ENCODE assay signal across 9 cellular contexts in genomic region chr1:26853156-26853555, GRCh38. TPM values are rescaled to one million over a fixed set of nuclear protein-coding genes. Genes with fewer than 3 reads are reported as not detected.
A peak's percentile ranks its signal among the peaks of the same experiment; 100 is the strongest.
DNase-seq lines count a peak whose midpoint lies in the region; ATAC-seq and TF ChIP-seq lines count a peak whose summit lies in the region.
"Had no signal": no experiment of that assay in that cellular context is flagged by ENCODE, and none has a peak within 500 bp of the region (broad histone marks: within the 10 kb centered on the region; RNA-seq: fewer than 3 reads in every experiment).

No MANE protein-coding gene starts in this region.

- peak; percentile 86 to 93 for TF ChIP-seq RAD21 in liver (IDR thresholded peaks at IDR 0.05)

- no peak for ATAC-seq in GM21786 (IDR thresholded peaks at IDR 0.05; ENCODE audit: unreplicated experiment)

- no peaks in the 10 kb centered on the region for H3K9me3 ChIP-seq in liver (ENCODE audit: control insufficient read depth in 4 of 4, low read length in 3 of 4)

- H3K27ac ChIP-seq in liver (ENCODE audit: low read depth in 1 of 2, low read length in 2 of 2), result no peak overlapping the region

- H3K27me3 ChIP-seq in liver (ENCODE audit: control insufficient read depth in 4 of 4, insufficient read depth in 4 of 4, low read length in 3 of 4), result no peaks in the 10 kb centered on the region

- peaks cover 4 to 63% (median 41%) of the 10 kb centered on the region in 4 donors for H3K36me3 ChIP-seq in liver (ENCODE audit: control insufficient read depth in 4 of 4, insufficient read depth in 3 of 4, low read depth in 1 of 4, low read length in 3 of 4)

- TF ChIP-seq CTCF in GM13977 (IDR thresholded peaks at IDR 0.05; ENCODE audit: extremely low read depth, insufficient read depth, missing control alignments), result peak; percentile 81
- TF ChIP-seq CTCF in liver (IDR thresholded peaks at IDR 0.05; ENCODE audit: low read depth, low read length, missing input control), result peak; percentile 79

- 18% methylated on average over 3 of the region's 3 CpGs for WGBS in liver

- DNase-seq in ACHN, result peak; percentile 82
- DNase-seq in GM13977 (ENCODE audit: low spot score), result peak; percentile 84
- DNase-seq in NCI-H2227 treated with DMSO at 0.1 percent for 48 hours (lab: John Stamatoyannopoulos, UW), result peak; percentile 25
- peak; percentile 73 to 74 for DNase-seq in activated CD4-positive, alpha-beta T cell treated with anti-CD3 and anti-CD28 coated beads for 24 hours (ENCODE audit: low read depth in 2 of 2)
- peak; percentile 56 for DNase-seq in cerebellum (ENCODE audit: low spot score)
- peak; percentile 60 to 71 (median 70) for DNase-seq in stimulated activated CD4-positive, alpha-beta T cell treated with anti-CD3 and anti-CD28 coated beads, TNF-alpha, amount 100 ng/mL, for 1 hour (ENCODE audit: low read depth in 3 of 3, low spot score in 1 of 3)

- H3K9ac ChIP-seq in liver (ENCODE audit: low read depth in 1 of 2, low read length in 2 of 2), result no peak overlapping the region

- H3K4me1 ChIP-seq in liver (ENCODE audit: control insufficient read depth in 4 of 4, insufficient read depth in 4 of 4, low read length in 3 of 4), result peaks cover 0 to 12% (median 8%) of the 10 kb centered on the region in 4 donors

- in situ Hi-C loops in ACHN (cut with HindIII; ENCODE audit: low pct_ligation_motif_present, low pct_unique_long_range_greater_than_20kb, low sequenced_read_pairs), result no loop called here
- in situ Hi-C loops in GM13977 (cut with MboI; ENCODE audit: low pct_unique_long_range_greater_than_20kb, low sequenced_read_pairs, unreplicated experiment), result no loop called here

- H3K4me3 ChIP-seq in liver (ENCODE audit: low read depth in 1 of 3, low read length in 3 of 3), result no peak overlapping the region

TF ChIP-seq in liver, 16 proteins besides CTCF, POLR2A, EP300 and RAD21:
- no peak for TF ChIP-seq GABPA (IDR thresholded peaks at IDR 0.05 in 1 of 2, conservative IDR thresholded peaks at IDR 0.05 in 1 of 2)
- no peak for TF ChIP-seq HNF4G (IDR thresholded peaks at IDR 0.05)
- TF ChIP-seq, protein P1, sequence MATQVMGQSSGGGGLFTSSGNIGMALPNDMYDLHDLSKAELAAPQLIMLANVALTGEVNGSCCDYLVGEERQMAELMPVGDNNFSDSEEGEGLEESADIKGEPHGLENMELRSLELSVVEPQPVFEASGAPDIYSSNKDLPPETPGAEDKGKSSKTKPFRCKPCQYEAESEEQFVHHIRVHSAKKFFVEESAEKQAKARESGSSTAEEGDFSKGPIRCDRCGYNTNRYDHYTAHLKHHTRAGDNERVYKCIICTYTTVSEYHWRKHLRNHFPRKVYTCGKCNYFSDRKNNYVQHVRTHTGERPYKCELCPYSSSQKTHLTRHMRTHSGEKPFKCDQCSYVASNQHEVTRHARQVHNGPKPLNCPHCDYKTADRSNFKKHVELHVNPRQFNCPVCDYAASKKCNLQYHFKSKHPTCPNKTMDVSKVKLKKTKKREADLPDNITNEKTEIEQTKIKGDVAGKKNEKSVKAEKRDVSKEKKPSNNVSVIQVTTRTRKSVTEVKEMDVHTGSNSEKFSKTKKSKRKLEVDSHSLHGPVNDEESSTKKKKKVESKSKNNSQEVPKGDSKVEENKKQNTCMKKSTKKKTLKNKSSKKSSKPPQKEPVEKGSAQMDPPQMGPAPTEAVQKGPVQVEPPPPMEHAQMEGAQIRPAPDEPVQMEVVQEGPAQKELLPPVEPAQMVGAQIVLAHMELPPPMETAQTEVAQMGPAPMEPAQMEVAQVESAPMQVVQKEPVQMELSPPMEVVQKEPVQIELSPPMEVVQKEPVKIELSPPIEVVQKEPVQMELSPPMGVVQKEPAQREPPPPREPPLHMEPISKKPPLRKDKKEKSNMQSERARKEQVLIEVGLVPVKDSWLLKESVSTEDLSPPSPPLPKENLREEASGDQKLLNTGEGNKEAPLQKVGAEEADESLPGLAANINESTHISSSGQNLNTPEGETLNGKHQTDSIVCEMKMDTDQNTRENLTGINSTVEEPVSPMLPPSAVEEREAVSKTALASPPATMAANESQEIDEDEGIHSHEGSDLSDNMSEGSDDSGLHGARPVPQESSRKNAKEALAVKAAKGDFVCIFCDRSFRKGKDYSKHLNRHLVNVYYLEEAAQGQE (IDR thresholded peaks at IDR 0.05), result no peak
- TF ChIP-seq EGR1 (IDR thresholded peaks at IDR 0.05; ENCODE audit: low read depth in 2 of 2), result no peak
- no peak for TF ChIP-seq TAF1 (conservative IDR thresholded peaks at IDR 0.05)
- TF ChIP-seq, protein P2, sequence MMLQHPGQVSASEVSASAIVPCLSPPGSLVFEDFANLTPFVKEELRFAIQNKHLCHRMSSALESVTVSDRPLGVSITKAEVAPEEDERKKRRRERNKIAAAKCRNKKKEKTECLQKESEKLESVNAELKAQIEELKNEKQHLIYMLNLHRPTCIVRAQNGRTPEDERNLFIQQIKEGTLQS (IDR thresholded peaks at IDR 0.05), result no peak
- TF ChIP-seq, protein P3, sequence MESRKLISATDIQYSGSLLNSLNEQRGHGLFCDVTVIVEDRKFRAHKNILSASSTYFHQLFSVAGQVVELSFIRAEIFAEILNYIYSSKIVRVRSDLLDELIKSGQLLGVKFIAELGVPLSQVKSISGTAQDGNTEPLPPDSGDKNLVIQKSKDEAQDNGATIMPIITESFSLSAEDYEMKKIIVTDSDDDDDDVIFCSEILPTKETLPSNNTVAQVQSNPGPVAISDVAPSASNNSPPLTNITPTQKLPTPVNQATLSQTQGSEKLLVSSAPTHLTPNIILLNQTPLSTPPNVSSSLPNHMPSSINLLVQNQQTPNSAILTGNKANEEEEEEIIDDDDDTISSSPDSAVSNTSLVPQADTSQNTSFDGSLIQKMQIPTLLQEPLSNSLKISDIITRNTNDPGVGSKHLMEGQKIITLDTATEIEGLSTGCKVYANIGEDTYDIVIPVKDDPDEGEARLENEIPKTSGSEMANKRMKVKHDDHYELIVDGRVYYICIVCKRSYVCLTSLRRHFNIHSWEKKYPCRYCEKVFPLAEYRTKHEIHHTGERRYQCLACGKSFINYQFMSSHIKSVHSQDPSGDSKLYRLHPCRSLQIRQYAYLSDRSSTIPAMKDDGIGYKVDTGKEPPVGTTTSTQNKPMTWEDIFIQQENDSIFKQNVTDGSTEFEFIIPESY (IDR thresholded peaks at IDR 0.05), result no peak
- no peak for TF ChIP-seq FOXA2 (IDR thresholded peaks at IDR 0.05)
- no peak for TF ChIP-seq FOXA1 (IDR thresholded peaks at IDR 0.05)
- no peak for TF ChIP-seq NR2F2 (IDR thresholded peaks at IDR 0.05)
- no peak for TF ChIP-seq HNF4A (conservative IDR thresholded peaks at IDR 0.05)

RNA-seq across cellular contexts. Expression of gene SFN, which starts 9.8 kb away (rescaled TPM):
- not detected for total RNA-seq in cerebellum
- under 1 TPM in 1 of 2 donors, not detected in 1; 0.17 TPM for total RNA-seq in liver
- under 1 TPM in 1 of 2 donors, not detected in 1; 0.69 TPM for polyA plus RNA-seq in liver
- total RNA-seq: subcutaneous adipose tissue had no signal

RNA-seq across cellular contexts. Expression of gene ZDHHC18, which starts 26.7 kb away (rescaled TPM):
- total RNA-seq in cerebellum (8.4 TPM), liver (1 to 10 TPM; 7.6 to 8.3 TPM)
- polyA plus RNA-seq in liver, result 1 to 10 TPM; 2.6 to 9.2 TPM

RNA-seq across cellular contexts. Expression of gene GPN2, which starts 36.9 kb away (rescaled TPM):
- total RNA-seq in cerebellum (14.4 TPM), liver (10 to 100 TPM in 1 of 2 donors, 1 to 10 TPM in 1; 9.5 to 10.3 TPM)
- 10 to 100 TPM; 10.5 to 12.7 TPM for polyA plus RNA-seq in liver

RNA-seq across cellular contexts. Expression of gene GPATCH3, which starts 47.1 kb away (rescaled TPM):
- total RNA-seq in cerebellum (7.1 TPM), liver (1 to 10 TPM; 6.3 TPM)
- 1 to 10 TPM; 5.8 to 6.2 TPM for polyA plus RNA-seq in liver

Comparison
In these comparisons a context has a peak if more than half of its experiments do, and no peak if none do; other contexts are left out.
1. DNase-seq: peak in every context shown above with its lines; median percentile 84 in GM13977; 82 in ACHN; 74 in activated CD4-positive, alpha-beta T cell treated with anti-CD3 and anti-CD28 coated beads for 24 hours; 70 in stimulated activated CD4-positive, alpha-beta T cell treated with anti-CD3 and anti-CD28 coated beads, TNF-alpha, amount 100 ng/mL, for 1 hour; 56 in cerebellum; 25 in NCI-H2227 treated with DMSO at 0.1 percent for 48 hours.